23 cellular contexts compared by ENCODE assay signal in the genomic region with DNA sequence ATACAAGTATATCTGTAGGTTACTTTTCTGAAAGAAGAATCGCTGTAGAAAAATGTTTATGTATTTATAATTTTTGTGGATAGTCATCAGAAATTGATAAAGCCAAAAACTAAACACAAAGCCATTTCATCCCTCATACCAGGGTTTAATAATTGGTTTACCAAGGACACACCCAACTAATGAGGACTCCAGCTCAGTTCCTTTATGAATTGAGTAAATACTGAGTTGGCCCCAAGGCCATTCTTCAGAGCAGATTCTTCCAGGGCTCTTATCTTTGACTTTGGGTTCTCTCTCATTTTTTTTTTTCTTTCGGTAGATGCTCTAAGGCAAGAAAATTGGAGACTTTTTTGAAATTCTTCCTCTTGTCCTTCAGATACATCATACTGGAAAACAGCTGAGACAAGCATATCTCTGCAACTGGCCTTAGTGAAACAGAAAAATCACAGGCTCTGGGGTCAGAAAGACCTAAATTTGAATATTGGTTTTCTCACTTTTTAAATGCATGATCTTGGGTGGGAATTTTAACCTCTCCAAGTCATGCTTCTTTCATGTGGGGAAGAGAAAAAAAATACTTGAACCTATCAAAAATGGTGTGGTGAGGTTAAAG.
DNase-seq lines count a peak whose midpoint lies in the region; ATAC-seq and TF ChIP-seq lines count a peak whose summit lies in the region.
"Had no signal": no experiment of that assay in that cellular context is flagged by ENCODE, and none has a peak within 500 bp of the region (broad histone marks: within the 10 kb centered on the region; RNA-seq: fewer than 3 reads in every experiment).

No MANE protein-coding gene starts in this region.

- H3K27me3 Mint-ChIP-seq in activated CD4-positive, alpha-beta memory T cell treated with anti-CD3 and anti-CD28 coated beads for 36 hours, result peaks cover 15% of the 10 kb centered on the region

- H3K36me3 ChIP-seq in Loucy (ENCODE audit: insufficient read depth, low read length), result no peaks in the 10 kb centered on the region
- H3K36me3 ChIP-seq: HAP-1 had no signal

- CTCF ChIA-PET in activated CD4-positive, alpha-beta memory T cell treated with anti-CD3 and anti-CD28 coated beads for 36 hours (lab: Charles Lee), result no interaction called here

- no peaks in the 10 kb centered on the region for H3K9me3 Mint-ChIP-seq in activated CD4-positive, alpha-beta memory T cell treated with anti-CD3 and anti-CD28 coated beads for 36 hours
- H3K9me3 Mint-ChIP-seq: CD8-positive, alpha-beta T cell had no signal

- peak overlapping the region; percentile 65 for H3K27ac ChIP-seq in epithelial cell of prostate
- H3K27ac ChIP-seq: GM23248, SK-N-MC had no signal

- H3K27ac Mint-ChIP-seq in activated CD4-positive, alpha-beta memory T cell treated with anti-CD3 and anti-CD28 coated beads for 36 hours, result no peak overlapping the region
- H3K27ac Mint-ChIP-seq: CD8-positive, alpha-beta T cell had no signal

- H3K4me2 ChIP-seq in Loucy (ENCODE audit: low read depth, low read length, poor library complexity, severe bottlenecking), result peak overlapping the region; percentile 60

- intact Hi-C loops in activated CD4-positive, alpha-beta memory T cell treated with anti-CD3 and anti-CD28 coated beads for 36 hours (cut with micrococcal nuclease), result no loop called here

- H4K20me1 ChIP-seq in Loucy (ENCODE audit: insufficient read depth, low read length, poor library complexity, severe bottlenecking), result no peaks in the 10 kb centered on the region

- H3K79me2 ChIP-seq in Loucy (ENCODE audit: insufficient read depth, low read length), result no peaks in the 10 kb centered on the region

- peaks cover 65% of the 10 kb centered on the region for H3K4me1 ChIP-seq in Loucy (ENCODE audit: insufficient read depth, low read length, poor library complexity, severe bottlenecking)

- no peak for TF ChIP-seq CTCF in GM12865 (IDR thresholded peaks at IDR 0.05; ENCODE audit: insufficient read depth, low read depth, low read length, missing control alignments)
- no peak for TF ChIP-seq CTCF in Loucy (conservative IDR thresholded peaks at IDR 0.05; ENCODE audit: low read length)

- H2AFZ ChIP-seq in Loucy (ENCODE audit: low read length), result no peak overlapping the region
- H2AFZ ChIP-seq: GM23248 had no signal

- H3K4me3 Mint-ChIP-seq in activated CD4-positive, alpha-beta memory T cell treated with anti-CD3 and anti-CD28 coated beads for 36 hours, result no peak overlapping the region
- H3K4me3 Mint-ChIP-seq: CD8-positive, alpha-beta T cell had no signal

- peak; percentile 12 for DNase-seq in GM12865 (ENCODE audit: low read depth)
- DNase-seq in NCI-H748 treated with DMSO at 0.1 percent for 48 hours (lab: John Stamatoyannopoulos, UW), result peak; percentile 60
- DNase-seq in epithelial cell of prostate (ENCODE audit: low read depth, low spot score), result no peak
- DNase-seq in anterior cingulate cortex (lab: John Stamatoyannopoulos, UW), result no peak
- DNase-seq in effector CD4-positive, alpha-beta T cell, result no peak
- DNase-seq in activated CD4-positive, alpha-beta memory T cell treated with anti-CD3 and anti-CD28 coated beads for 36 hours, result no peak
- DNase-seq: ACHN; AML-193; C1 segment of cervical spinal cord; Calu3; CD8-positive, alpha-beta T cell; DMS153; GM23248; NCI-H1048; NCI-H1417 treated with DMSO at 0.1 percent for 48 hours; NCI-H2029 treated with DMSO at 0.1 percent for 48 hours; NCI-H2171; NCI-H526; Right ventricle myocardium superior had no signal

- H3F3A ChIP-seq in Loucy (ENCODE audit: low read depth), result peaks cover 5% of the 10 kb centered on the region; the same call in 1 of the 2 replicates

- H3K9ac ChIP-seq in Loucy (ENCODE audit: low read depth, low read length, poor library complexity, severe bottlenecking), result no peak overlapping the region
- H3K9ac ChIP-seq: GM23248 had no signal

- H3K4me3 ChIP-seq in GM12865 (ENCODE audit: low read depth, low read length) (no peak overlapping the region), Loucy (ENCODE audit: low read length, poor library complexity, severe bottlenecking) (no peak overlapping the region)
- H3K4me3 ChIP-seq: GM23248, HAP-1, SK-N-MC had no signal

- no peaks in the 10 kb centered on the region for H3K27me3 ChIP-seq in Loucy (ENCODE audit: insufficient read depth, low read length, poor library complexity, severe bottlenecking)

- H3K9me2 ChIP-seq in Loucy (replicated peaks; ENCODE audit: low read depth, low read length), result no peaks in the 10 kb centered on the region

- H3K4me1 Mint-ChIP-seq in activated CD4-positive, alpha-beta memory T cell treated with anti-CD3 and anti-CD28 coated beads for 36 hours (ENCODE audit: low read depth), result no peaks in the 10 kb centered on the region

- POLR2A ChIA-PET in activated CD4-positive, alpha-beta memory T cell treated with anti-CD3 and anti-CD28 coated beads for 36 hours (lab: Charles Lee), result no interaction called here

- no peaks in the 10 kb centered on the region for H3K36me3 Mint-ChIP-seq in activated CD4-positive, alpha-beta memory T cell treated with anti-CD3 and anti-CD28 coated beads for 36 hours
- H3K36me3 Mint-ChIP-seq: CD8-positive, alpha-beta T cell had no signal

- no peaks in the 10 kb centered on the region for H3K9me3 ChIP-seq in Loucy (ENCODE audit: insufficient read depth, low read depth, low read length)
- H3K9me3 ChIP-seq: HAP-1 had no signal

- no peak for ATAC-seq in HG03045 (IDR thresholded peaks at IDR 0.05; ENCODE audit: unreplicated experiment)
- ATAC-seq: CD8-positive, alpha-beta T cell had no signal

Comparison
In these comparisons a context has a peak if more than half of its experiments do, and no peak if none do; other contexts are left out.
1. DNase-seq: peak in GM12865 (single experiment) and NCI-H748 treated with DMSO at 0.1 percent for 48 hours (single experiment); none in epithelial cell of prostate (single experiment), anterior cingulate cortex (0 of 58), effector CD4-positive, alpha-beta T cell (single experiment) and activated CD4-positive, alpha-beta memory T cell treated with anti-CD3 and anti-CD28 coated beads for 36 hours (single experiment).